19 cellular contexts compared by ENCODE assay signal in genomic region chr3:58623478-58623877, GRCh38. TPM values are rescaled to one million over a fixed set of nuclear protein-coding genes. Genes with fewer than 3 reads are reported as not detected.
DNase-seq lines count a peak whose midpoint lies in the region; ATAC-seq and TF ChIP-seq lines count a peak whose summit lies in the region.
"Had no signal": no experiment of that assay in that cellular context is flagged by ENCODE, and none has a peak within 500 bp of the region (broad histone marks: within the 10 kb centered on the region; RNA-seq: fewer than 3 reads in every experiment).

No MANE protein-coding gene starts in this region.

- H3K23ac ChIP-seq in neuronal stem cell (ENCODE audit: low read depth, low read length, poor library complexity) (no peak overlapping the region), mesenchymal stem cell (ENCODE audit: low read length in 2 of 2) (no peak overlapping the region)

- H3K4me2 ChIP-seq in neuronal stem cell (ENCODE audit: insufficient read depth, low read length, poor library complexity, severe bottlenecking) (no peak overlapping the region), mesenchymal stem cell (ENCODE audit: low read length, poor library complexity, severe bottlenecking) (no peak overlapping the region)
- H3K4me2 ChIP-seq: BLaER1 had no signal

- H3K36me3 ChIP-seq in neuronal stem cell (replicated peaks in 1 of 2; ENCODE audit: control insufficient read depth in 2 of 2, insufficient read depth in 2 of 2, low read length in 2 of 2), result no peaks in the 10 kb centered on the region
- H3K36me3 ChIP-seq in mesenchymal stem cell (ENCODE audit: control insufficient read depth in 1 of 2, insufficient read depth in 2 of 2, low read depth in 1 of 2, low read length in 2 of 2), result no peaks in the 10 kb centered on the region
- H3K36me3 ChIP-seq: BE2C, BLaER1 had no signal

- no peak overlapping the region for H2BK120ac ChIP-seq in neuronal stem cell (ENCODE audit: low read depth, low read length)
- H2BK120ac ChIP-seq in mesenchymal stem cell (ENCODE audit: low read depth, low read length), result no peak overlapping the region

- no peak overlapping the region for H3K4me3 Mint-ChIP-seq in chondrocyte (ENCODE audit: unreplicated experiment)
- H3K4me3 Mint-ChIP-seq: CD14-positive monocyte; CD4-positive, alpha-beta memory T cell; CD4-positive, CD25-positive, alpha-beta regulatory T cell; CD8-positive, alpha-beta memory T cell had no signal

- H2AFZ ChIP-seq in neuronal stem cell (ENCODE audit: low read length) (no peak overlapping the region), mesenchymal stem cell (ENCODE audit: low read depth, low read length) (no peak overlapping the region)

- H2BK5ac ChIP-seq in neuronal stem cell (ENCODE audit: low read length) (no peak overlapping the region), mesenchymal stem cell (ENCODE audit: low read depth, low read length, poor library complexity, severe bottlenecking) (no peak overlapping the region)

- H3K14ac ChIP-seq in neuronal stem cell (ENCODE audit: low read length), result no peak overlapping the region
- H3K14ac ChIP-seq in mesenchymal stem cell (ENCODE audit: low read length in 2 of 2), result no peak overlapping the region

- H3K27me3 Mint-ChIP-seq in chondrocyte (ENCODE audit: low read depth), result peaks cover 3% of the 10 kb centered on the region
- H3K27me3 Mint-ChIP-seq: CD4-positive, alpha-beta memory T cell; CD4-positive, CD25-positive, alpha-beta regulatory T cell; CD8-positive, alpha-beta memory T cell had no signal

- H3K4me3 ChIP-seq in neuronal stem cell (ENCODE audit: low read length in 2 of 2) (no peak overlapping the region), mesenchymal stem cell (ENCODE audit: insufficient read depth in 1 of 2, low read depth in 1 of 2, low read length in 2 of 2) (no peak overlapping the region)
- H3K4me3 ChIP-seq: BLaER1 had no signal

- TF ChIP-seq CTCF in chondrocyte (IDR thresholded peaks at IDR 0.05), result no peak

- H3K9ac ChIP-seq in neuronal stem cell (ENCODE audit: low read depth, low read length, poor library complexity), result peak overlapping the region; percentile 17
- no peak overlapping the region for H3K9ac ChIP-seq in mesenchymal stem cell (ENCODE audit: low read length)
- H3K9ac ChIP-seq: BLaER1 had no signal

- H3K27ac ChIP-seq in neuronal stem cell (replicated peaks; ENCODE audit: low read length) (no peak overlapping the region), mesenchymal stem cell (ENCODE audit: low read length, poor library complexity, severe bottlenecking) (no peak overlapping the region)
- H3K27ac ChIP-seq: BLaER1 had no signal

- no peaks in the 10 kb centered on the region for H3K36me3 Mint-ChIP-seq in chondrocyte (ENCODE audit: low read depth)
- H3K36me3 Mint-ChIP-seq: CD14-positive monocyte; CD4-positive, alpha-beta memory T cell; CD4-positive, CD25-positive, alpha-beta regulatory T cell had no signal

- peaks cover 25 to 39% of the 10 kb centered on the region in 2 donors for H3K4me1 ChIP-seq in neuronal stem cell (ENCODE audit: control insufficient read depth in 2 of 2, insufficient read depth in 1 of 2, low read depth in 1 of 2, low read length in 2 of 2)
- H3K4me1 ChIP-seq in mesenchymal stem cell (ENCODE audit: control insufficient read depth, insufficient read depth, low read depth, low read length), result peaks cover 4% of the 10 kb centered on the region
- H3K4me1 ChIP-seq: BE2C, BLaER1 had no signal

- peaks cover 0 to 2% of the 10 kb centered on the region in 2 donors for H3K9me3 ChIP-seq in neuronal stem cell (replicated peaks in 1 of 2; ENCODE audit: control insufficient read depth in 2 of 2, insufficient read depth in 1 of 2, low read depth in 1 of 2, low read length in 2 of 2)
- H3K9me3 ChIP-seq in mesenchymal stem cell (ENCODE audit: control insufficient read depth, low read length), result no peaks in the 10 kb centered on the region
- H3K9me3 ChIP-seq: BE2C, BLaER1 had no signal

- H4K91ac ChIP-seq in neuronal stem cell (ENCODE audit: low read depth, low read length, poor library complexity), result no peak overlapping the region
- no peak overlapping the region for H4K91ac ChIP-seq in mesenchymal stem cell (ENCODE audit: low read length)

- no CpG with 5 or more reads among the region's 8 CpGs for WGBS in neuronal stem cell (ENCODE audit: extremely low coverage in 2 of 2, insufficient read length in 2 of 2, insufficient replicate concordance in 1 of 2), 2 donors
- WGBS in mesenchymal stem cell, result 81% methylated on average over 7 of the region's 8 CpGs

- H3K79me1 ChIP-seq in neuronal stem cell (ENCODE audit: low read depth, low read length) (no peaks in the 10 kb centered on the region), mesenchymal stem cell (replicated peaks; ENCODE audit: low read length, poor library complexity, severe bottlenecking) (no peaks in the 10 kb centered on the region)

- peaks cover 7% of the 10 kb centered on the region for H3K4me1 Mint-ChIP-seq in chondrocyte (ENCODE audit: low read depth)
- H3K4me1 Mint-ChIP-seq: CD14-positive monocyte; CD4-positive, CD25-positive, alpha-beta regulatory T cell had no signal

- H2BK15ac ChIP-seq in neuronal stem cell (ENCODE audit: low read length), result peak overlapping the region; percentile 62
- no peak overlapping the region for H2BK15ac ChIP-seq in mesenchymal stem cell (ENCODE audit: low read depth, poor library complexity, severe bottlenecking)

- H3K27me3 ChIP-seq in neuronal stem cell (ENCODE audit: control insufficient read depth in 3 of 3, insufficient read depth in 3 of 3, low read depth in 1 of 3, low read length in 3 of 3) (no peaks in the 10 kb centered on the region), mesenchymal stem cell (ENCODE audit: control insufficient read depth in 1 of 2, insufficient read depth in 1 of 2, low read length in 2 of 2) (peaks cover 0 to 8% of the 10 kb centered on the region in 2 experiments)
- H3K27me3 ChIP-seq: BE2C, BLaER1 had no signal

- ATAC-seq in left lobe of liver, result peak; percentile 57

- H2BK12ac ChIP-seq in neuronal stem cell (ENCODE audit: low read length), result no peak overlapping the region
- H2BK12ac ChIP-seq in mesenchymal stem cell (ENCODE audit: low read length in 2 of 2), result no peak overlapping the region

- DNase-seq in chondrocyte (ENCODE audit: low spot score) (peak; percentile 51), left lobe of liver (ENCODE audit: low spot score) (no peak), neuronal stem cell (ENCODE audit: low spot score) (no peak), mesenchymal stem cell (no peak)
- no peak for DNase-seq in stimulated activated CD4-positive, alpha-beta T cell treated with anti-CD3 and anti-CD28 coated beads, Interleukin-4, amount 100 ng/mL, for 4 hours
- DNase-seq: 8988T; ACHN; BE2C; C1 segment of cervical spinal cord; CD4-positive, alpha-beta memory T cell; CD4-positive, CD25-positive, alpha-beta regulatory T cell; CD8-positive, alpha-beta memory T cell; COR-L47; DMS79 treated with DMSO at 0.1 percent for 48 hours; GF-D8 had no signal

- no peaks in the 10 kb centered on the region for H3K9me3 Mint-ChIP-seq in chondrocyte (ENCODE audit: low read depth)
- H3K9me3 Mint-ChIP-seq: CD14-positive monocyte; CD4-positive, alpha-beta memory T cell; CD8-positive, alpha-beta memory T cell had no signal

- H3K27ac Mint-ChIP-seq in chondrocyte (ENCODE audit: unreplicated experiment), result no peak overlapping the region
- H3K27ac Mint-ChIP-seq: CD4-positive, alpha-beta memory T cell; CD4-positive, CD25-positive, alpha-beta regulatory T cell; CD8-positive, alpha-beta memory T cell had no signal

- H2AK5ac ChIP-seq in neuronal stem cell (ENCODE audit: low read depth, low read length), result peak overlapping the region; percentile 59
- H2AK5ac ChIP-seq in mesenchymal stem cell (ENCODE audit: low read length, severe bottlenecking), result no peak overlapping the region

- H3K18ac ChIP-seq in neuronal stem cell (ENCODE audit: low read length), result peak overlapping the region; percentile 70
- no peak overlapping the region for H3K18ac ChIP-seq in mesenchymal stem cell (ENCODE audit: low read depth in 1 of 2, low read length in 2 of 2)

- H4K8ac ChIP-seq in neuronal stem cell (ENCODE audit: low read depth, low read length) (no peak overlapping the region), mesenchymal stem cell (ENCODE audit: low read length) (no peak overlapping the region)

- H3K4ac ChIP-seq in neuronal stem cell (ENCODE audit: low read length), result no peak overlapping the region
- no peak overlapping the region for H3K4ac ChIP-seq in mesenchymal stem cell (ENCODE audit: low read depth in 1 of 2, low read length in 2 of 2)

RNA-seq across cellular contexts. Expression of gene FAM3D, which starts 43.1 kb away (rescaled TPM):
- not detected in 3 replicates for total RNA-seq in chondrocyte
- total RNA-seq in left lobe of liver, result 0.13 TPM
- polyA plus RNA-seq in neuronal stem cell (2013, experiment 1 of 2), result 0.08 TPM
- 0.08 TPM for polyA plus RNA-seq in neuronal stem cell (2013, experiment 2 of 2)
- polyA plus RNA-seq in mesenchymal stem cell (2013, experiment 1 of 2), result not detected
- polyA plus RNA-seq in mesenchymal stem cell (2013, experiment 2 of 2), result not detected
- total RNA-seq: A673; CD4-positive, alpha-beta memory T cell; CD4-positive, CD25-positive, alpha-beta regulatory T cell; CD8-positive, alpha-beta memory T cell had no signal
- polyA plus RNA-seq: AG04450; CD4-positive, alpha-beta memory T cell; CD4-positive, CD25-positive, alpha-beta regulatory T cell; CD8-positive, alpha-beta memory T cell had no signal

RNA-seq across cellular contexts. Expression of gene FAM107A, which starts 46.3 kb away (rescaled TPM):
- total RNA-seq in chondrocyte, result not detected in 3 replicates
- 0.88 TPM for total RNA-seq in left lobe of liver
- 2.1 TPM for polyA plus RNA-seq in neuronal stem cell (2013, experiment 1 of 2)
- 2.0 TPM for polyA plus RNA-seq in neuronal stem cell (2013, experiment 2 of 2)
- polyA plus RNA-seq in mesenchymal stem cell (2013, experiment 1 of 2), result not detected
- not detected for polyA plus RNA-seq in mesenchymal stem cell (2013, experiment 2 of 2)
- total RNA-seq: A673; CD4-positive, alpha-beta memory T cell; CD4-positive, CD25-positive, alpha-beta regulatory T cell; CD8-positive, alpha-beta memory T cell had no signal
- polyA plus RNA-seq: CD14-positive monocyte; CD4-positive, alpha-beta memory T cell; CD4-positive, CD25-positive, alpha-beta regulatory T cell; CD8-positive, alpha-beta memory T cell had no signal
